Comparison of ENCODE assay signal across 13 cellular contexts in the genomic region with DNA sequence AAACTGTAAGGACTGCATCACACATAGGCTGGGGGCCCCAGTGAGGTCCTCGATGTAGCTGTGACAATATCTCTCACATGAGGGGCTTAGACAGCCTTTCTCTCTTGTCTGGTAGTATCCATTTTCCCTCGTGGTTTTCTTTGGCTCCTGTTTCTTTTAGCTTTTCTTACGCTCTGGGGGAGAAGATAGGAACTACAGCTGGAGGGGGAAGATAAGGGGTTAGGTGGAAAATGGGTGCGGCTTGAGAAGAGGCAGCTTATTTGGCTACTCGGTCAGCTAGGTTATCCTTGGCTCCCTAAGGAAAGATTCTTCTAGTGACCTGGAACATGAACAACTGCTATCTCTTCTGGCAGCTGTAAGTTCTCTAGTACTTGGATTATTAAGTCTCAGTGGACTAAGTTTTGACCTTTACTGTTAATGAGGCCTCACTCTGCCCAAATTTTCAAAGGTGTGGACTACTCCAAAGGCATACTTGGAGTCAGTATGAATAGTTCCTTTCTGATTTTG. TPM values are rescaled to one million over a fixed set of nuclear protein-coding genes. Genes with fewer than 3 reads are reported as not detected.
A peak's percentile ranks its signal among the peaks of the same experiment; 100 is the strongest.
DNase-seq lines count a peak whose midpoint lies in the region; ATAC-seq, FAIRE-seq and TF ChIP-seq lines count a peak whose summit lies in the region.
"Had no signal": no experiment of that assay in that cellular context is flagged by ENCODE, and none has a peak within 500 bp of the region (broad histone marks: within the 10 kb centered on the region; RNA-seq: fewer than 3 reads in every experiment).

No MANE protein-coding gene starts in this region.

- in situ Hi-C loops in K562 (cut with MboI): no loop called here

- CTCF ChIA-PET in PC-3 (lab: Charles Lee): interaction anchor here (0.5 kb wide), 1 partner anchor 137 kb away, joined by 3 read pairs; no protein-coding TSS in a partner anchor
- CTCF ChIA-PET in K562 (lab: Yijun Ruan, JAX; ENCODE audit: low intra/inter-chr PET ratio): interaction anchor here (0.5 kb wide), 1 partner anchor 759 kb away, joined by 3 read pairs; no protein-coding TSS in a partner anchor

- peak; percentile 57 for FAIRE-seq in K562 (lab: Jason Lieb, UNC)
- FAIRE-seq: A549, HepG2 had no signal

- peaks cover 10% of the 10 kb centered on the region; the same call in 1 of the 2 replicates for H3K9me3 ChIP-seq in PC-3 (ENCODE audit: low read length)
- H3K9me3 ChIP-seq in K562 (replicated peaks; ENCODE audit: control insufficient read depth, insufficient read depth, low read depth, low read length): no peaks in the 10 kb centered on the region; the same call in 1 of the 2 replicates

- TF ChIP-seq CTCF in PC-3 (conservative IDR thresholded peaks at IDR 0.05; ENCODE audit: low read depth, low read length) (no peak), K562 (IDR thresholded peaks at IDR 0.05 in 2 of 3, conservative IDR thresholded peaks at IDR 0.05 in 1 of 3; ENCODE audit: insufficient read depth in 2 of 3, low read depth in 1 of 3, low read length in 3 of 3) (no peak)

- TF ChIP-seq EP300 in K562 (IDR thresholded peaks at IDR 0.05; ENCODE audit: low read length): peak; percentile 34; the same call in 1 of the 2 replicates

- H4K20me1 ChIP-seq in PC-3 (ENCODE audit: low read length): no peaks in the 10 kb centered on the region
- no peaks in the 10 kb centered on the region for H4K20me1 ChIP-seq in K562 (replicated peaks; ENCODE audit: control insufficient read depth, insufficient read depth, low read length)

- H3F3A ChIP-seq in PC-3 (ENCODE audit: low read length, unreplicated experiment): no peaks in the 10 kb centered on the region

- intact Hi-C loops in PC-3 (cut with micrococcal nuclease) (loop anchor here (5.0 kb wide), 1 partner anchor 78 kb away; no protein-coding TSS in a partner anchor), K562 (cut with micrococcal nuclease) (no loop called here)

- H3K4me2 ChIP-seq in PC-3 (ENCODE audit: low read length) (peak overlapping the region; percentile 31; the same call in 1 of the 2 replicates), K562 (ENCODE audit: insufficient read depth, low read length) (no peak overlapping the region)
- H3K4me2 ChIP-seq: A549 had no signal

- H3K79me2 ChIP-seq in PC-3 (ENCODE audit: low read length) (no peaks in the 10 kb centered on the region), K562 (ENCODE audit: control insufficient read depth, insufficient read depth, low read length) (no peaks in the 10 kb centered on the region)

- TF ChIP-seq RAD21 in K562 (CRISPR knock-in tag; conservative IDR thresholded peaks at IDR 0.05 in 1 of 2, IDR thresholded peaks at IDR 0.05 in 1 of 2): no peak

- peak in 54 of 76 experiments; percentile 3 to 75 (median 34) for DNase-seq in HUDEP-2 (lab: John Stamatoyannopoulos, UW; ENCODE audit: unreplicated experiment in 76 of 76)
- DNase-seq in PC-3: no peak
- peak; percentile 28 to 73 (median 34) for DNase-seq in K562 (ENCODE audit: extremely low read depth in 1 of 4, low spot score in 3 of 4)
- DNase-seq in NCI-H146 treated with DMSO at 0.1 percent for 48 hours (lab: John Stamatoyannopoulos, UW; ENCODE audit: unreplicated experiment): no peak
- DNase-seq in activated CD4-positive, CD25-positive, alpha-beta regulatory T cell (lab: John Stamatoyannopoulos, UW): no peak
- DNase-seq: Calu3; CD8-positive, alpha-beta memory T cell; DMS 273 treated with DMSO at 0.1 percent for 48 hours; GOT3; H9 had no signal

- no TSS peak for BruUV-seq in PC-3 (replicated peaks; lab: Mats Ljungman, UMichigan)
- BruUV-seq in K562 (replicated peaks; lab: Mats Ljungman, UMichigan): no TSS peak

- ATAC-seq in PC-3 (no peak), K562 (peak; percentile 85), GM18909 (IDR thresholded peaks at IDR 0.05; ENCODE audit: poor library complexity, unreplicated experiment) (no peak)
- ATAC-seq: A549, HepG2 had no signal

- H3K4me3 ChIP-seq in PC-3 (ENCODE audit: low read length): no peak overlapping the region
- H3K4me3 ChIP-seq in K562: no peak overlapping the region
- H3K4me3 ChIP-seq: A549 had no signal

- 0% methylated on average over 5 of the region's 5 CpGs for WGBS in K562 (ENCODE audit: insufficient coverage, low coverage, missing lambda C conversion rate)

- POLR2A ChIA-PET in PC-3 (lab: Charles Lee; ENCODE audit: unreplicated experiment): no interaction called here
- POLR2A ChIA-PET in K562 (lab: Yijun Ruan, JAX): no interaction called here

- H3K9ac ChIP-seq in PC-3 (ENCODE audit: low read length) (no peak overlapping the region), K562 (ENCODE audit: insufficient read depth in 1 of 2, low read depth in 2 of 2, low read length in 2 of 2) (no peak overlapping the region)

- H2AFZ ChIP-seq in PC-3 (ENCODE audit: low read length) (no peak overlapping the region; the same call in 1 of the 2 replicates), K562 (ENCODE audit: low read depth, low read length) (peak overlapping the region; percentile 51; the same call in 1 of the 2 replicates)

- H3K27me3 ChIP-seq in PC-3 (ENCODE audit: low read length) (no peaks in the 10 kb centered on the region), K562 (ENCODE audit: control insufficient read depth in 2 of 2, insufficient read depth in 2 of 2, low read length in 2 of 2) (no peaks in the 10 kb centered on the region)

- H3K36me3 ChIP-seq in PC-3 (ENCODE audit: low read depth, low read length): no peaks in the 10 kb centered on the region; the same call in 1 of the 2 replicates
- H3K36me3 ChIP-seq in K562 (ENCODE audit: control insufficient read depth, insufficient read depth, low read length): no peaks in the 10 kb centered on the region

- no peaks in the 10 kb centered on the region for H3K9me2 ChIP-seq in PC-3 (replicated peaks; ENCODE audit: low read length)

- H3K27ac ChIP-seq in PC-3 (ENCODE audit: low read length) (peak overlapping the region; percentile 40), K562 (ENCODE audit: extremely low read depth, low read depth, low read length) (peak overlapping the region; percentile 44; the same call in 2 of the 3 replicates)
- H3K27ac ChIP-seq: A549 had no signal

- peaks cover 29% of the 10 kb centered on the region for H3K4me1 ChIP-seq in PC-3 (ENCODE audit: insufficient read depth, low read length)
- H3K4me1 ChIP-seq in K562 (replicated peaks in 1 of 2; ENCODE audit: control insufficient read depth in 2 of 2, insufficient read depth in 2 of 2, low read length in 2 of 2): no peaks in the 10 kb centered on the region; a peak in 2 of 5 replicates

- H3K9me1 ChIP-seq in K562 (ENCODE audit: control insufficient read depth, insufficient read depth, low read length): no peaks in the 10 kb centered on the region

- TF ChIP-seq POLR2A in K562 (conservative IDR thresholded peaks at IDR 0.05): no peak

TF ChIP-seq in K562, 482 proteins besides CTCF, POLR2A, EP300 and RAD21 (continues in another document):
- 0 out of 2 replicates have a peak, but pooled peaks have one; percentile 24 for TF ChIP-seq ZEB2 (IDR thresholded peaks at IDR 0.05)
- TF ChIP-seq TRIM24 (IDR thresholded peaks at IDR 0.05): peak; percentile 27 to 41; a peak in 1 of 4 replicates
- peak; percentile 20; the same call in 1 of the 2 replicates for TF ChIP-seq CC2D1A (IDR thresholded peaks at IDR 0.05)
- peak; percentile 51 for TF ChIP-seq NFIC (IDR thresholded peaks at IDR 0.05)
- TF ChIP-seq POLR2AphosphoS5 (IDR thresholded peaks at IDR 0.05; ENCODE audit: control insufficient read depth, insufficient read depth, low read depth, low read length): peak; percentile 38; the same call in 1 of the 2 replicates
- peak; percentile 30; the same call in 1 of the 2 replicates for TF ChIP-seq L3MBTL2 (IDR thresholded peaks at IDR 0.05)
- TF ChIP-seq, protein P1, sequence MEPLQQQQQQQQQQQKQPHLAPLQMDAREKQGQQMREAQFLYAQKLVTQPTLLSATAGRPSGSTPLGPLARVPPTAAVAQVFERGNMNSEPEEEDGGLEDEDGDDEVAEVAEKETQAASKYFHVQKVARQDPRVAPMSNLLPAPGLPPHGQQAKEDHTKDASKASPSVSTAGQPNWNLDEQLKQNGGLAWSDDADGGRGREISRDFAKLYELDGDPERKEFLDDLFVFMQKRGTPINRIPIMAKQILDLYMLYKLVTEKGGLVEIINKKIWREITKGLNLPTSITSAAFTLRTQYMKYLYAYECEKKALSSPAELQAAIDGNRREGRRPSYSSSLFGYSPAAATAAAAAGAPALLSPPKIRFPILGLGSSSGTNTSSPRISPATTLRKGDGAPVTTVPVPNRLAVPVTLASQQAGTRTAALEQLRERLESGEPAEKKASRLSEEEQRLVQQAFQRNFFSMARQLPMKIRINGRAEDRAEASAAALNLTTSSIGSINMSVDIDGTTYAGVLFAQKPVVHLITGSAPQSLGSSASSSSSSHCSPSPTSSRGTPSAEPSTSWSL (CRISPR knock-in tag; IDR thresholded peaks at IDR 0.05; ENCODE audit: borderline replicate concordance): no peak
- TF ChIP-seq MEF2A (IDR thresholded peaks at IDR 0.05; ENCODE audit: control insufficient read depth, low read depth, low read length): no peak
- TF ChIP-seq PTRF (tag; IDR thresholded peaks at IDR 0.05): no peak
- TF ChIP-seq TCF3 (CRISPR knock-in tag; IDR thresholded peaks at IDR 0.05): peak; percentile 75

RNA-seq across cellular contexts. Expression of a gene that starts 28.7 kb away (rescaled TPM):
- total RNA-seq in PC-3 (2014; rRNA removed) (7.2 and 12.6 TPM in 2 replicates), K562 (2014; rRNA removed) (3.8 TPM in 2 replicates), K562 (2014; rRNA removed; fragmentation: Illumina TruSeq; extraction: Trizol) (4.7 and 5.3 TPM in 2 replicates), K562 (2015; rRNA removed; fragmentation: Illumina TruSeq; extraction: Trizol) (5.5 and 5.9 TPM in 2 replicates), K562 (2021) (3.4 and 3.5 TPM in 2 replicates)
- total RNA-seq in K562 (2011; cell fraction: chromatin; rRNA removed; ENCODE audit: low replicate concordance): 2.3 and 10.3 TPM in 2 replicates
- total RNA-seq in K562 (2011; cell fraction: nucleolus; rRNA removed): 1.8 and 2.6 TPM in 2 replicates
- total RNA-seq in K562 (2011; cell fraction: nucleoplasm; rRNA removed): 3.0 and 4.3 TPM in 2 replicates
- polyA plus RNA-seq in K562 (2011; rRNA removed) (3.2 and 5.6 TPM in 2 replicates), K562 (2014; fragmentation: Illumina TruSeq; extraction: Trizol) (2.8 and 3.5 TPM in 2 replicates), K562 (2014; fragmentation: Nextera tagmentation; extraction: Ambion mirVana) (1 to 10 TPM; 4.2 to 7.0 TPM), K562 (2014; rRNA removed) (2.4 and 2.5 TPM in 2 replicates)
- polyA plus RNA-seq in K562 (2011; cell fraction: cytosol; rRNA removed): 0.91 and 1.6 TPM in 2 replicates
- 3.7 and 6.4 TPM in 2 replicates for polyA plus RNA-seq in K562 (2011; cell fraction: nucleus; rRNA removed)
- 2.1 and 3.3 TPM in 2 replicates for polyA plus RNA-seq in K562 (2012)
- 9.1 and 9.6 TPM in 2 replicates for polyA minus RNA-seq in K562 (2011; rRNA and poly(A)+ RNA removed)
- polyA minus RNA-seq in K562 (2011; cell fraction: cytosol; rRNA and poly(A)+ RNA removed): 3.2 TPM in 2 replicates
- 8.2 and 13.3 TPM in 2 replicates for polyA minus RNA-seq in K562 (2011; cell fraction: nucleus; rRNA and poly(A)+ RNA removed)

Comparison
In these comparisons a context has a peak if more than half of its experiments do, and no peak if none do; other contexts are left out.
1. DNase-seq: peak in HUDEP-2 (54 of 76) and K562 (4 of 4); none in PC-3 (single experiment), NCI-H146 treated with DMSO at 0.1 percent for 48 hours (single experiment) and activated CD4-positive, CD25-positive, alpha-beta regulatory T cell (0 of 4).